Comparison of ENCODE assay signal across 17 cellular contexts in the genomic region with DNA sequence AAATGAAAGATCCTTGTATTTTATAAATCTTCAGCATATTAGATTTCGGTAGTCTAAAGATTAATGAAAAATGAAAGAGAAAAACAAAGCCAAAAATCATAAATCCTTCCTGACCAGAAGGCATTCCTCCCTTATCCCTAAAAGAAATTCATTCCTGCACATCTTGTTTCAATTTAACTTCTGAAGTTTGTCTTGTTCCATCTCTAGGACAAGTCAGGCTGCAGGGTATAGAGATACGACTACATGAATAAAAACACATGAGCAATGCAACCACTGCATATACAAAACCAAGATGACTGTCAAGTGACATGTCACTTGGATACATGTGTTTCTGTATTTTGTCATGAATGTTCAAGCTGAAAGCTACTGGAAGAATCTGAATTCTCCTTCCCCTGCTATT.
A peak's percentile ranks its signal among the peaks of the same experiment; 100 is the strongest.
DNase-seq lines count a peak whose midpoint lies in the region; ATAC-seq and TF ChIP-seq lines count a peak whose summit lies in the region.
"Had no signal": no experiment of that assay in that cellular context is flagged by ENCODE, and none has a peak within 500 bp of the region (broad histone marks: within the 10 kb centered on the region; RNA-seq: fewer than 3 reads in every experiment).

No MANE protein-coding gene starts in this region.

- no peak overlapping the region for H2BK120ac ChIP-seq in neuronal stem cell (ENCODE audit: low read depth, low read length)

- H3K27ac ChIP-seq in smooth muscle cell (ENCODE audit: low read depth): peak overlapping the region; percentile 53
- no peak overlapping the region for H3K27ac ChIP-seq in neuronal stem cell (replicated peaks; ENCODE audit: low read length)
- no peak overlapping the region for H3K27ac ChIP-seq in upper lobe of right lung
- H3K27ac ChIP-seq: A549, GM23248 had no signal

- DNase-seq in natural killer cell (no peak), RPMI7951 (ENCODE audit: low read depth) (peak; percentile 30), fibroblast of mammary gland (ENCODE audit: low read depth) (peak; percentile 23), smooth muscle cell (lab: John Stamatoyannopoulos, UW; ENCODE audit: unreplicated experiment) (no peak), neuronal stem cell (ENCODE audit: low spot score) (no peak), upper lobe of right lung (no peak)
- DNase-seq in natural killer cell treated with Interleukin-12 subunit alpha and Interleukin-12 subunit beta and Interleukin-15 and Interleukin-18, amount 100 ng/mL, for 72 hours (ENCODE audit: low spot score): no peak
- DNase-seq: C1 segment of cervical spinal cord; CD8-positive, alpha-beta memory T cell; GM23248; HCEC 1CT; NCI-H1105 treated with DMSO at 0.1 percent for 48 hours; NCI-H1694; RPMI8226; SHP77 treated with DMSO at 0.1 percent for 48 hours had no signal

- no peak overlapping the region for H4K8ac ChIP-seq in neuronal stem cell (ENCODE audit: low read depth, low read length)

- H3K9me3 ChIP-seq in smooth muscle cell (replicated peaks; ENCODE audit: low read depth): no peaks in the 10 kb centered on the region
- no peaks in the 10 kb centered on the region for H3K9me3 ChIP-seq in neuronal stem cell (replicated peaks in 1 of 2; ENCODE audit: control insufficient read depth in 2 of 2, insufficient read depth in 1 of 2, low read depth in 1 of 2, low read length in 2 of 2)
- no peaks in the 10 kb centered on the region for H3K9me3 ChIP-seq in upper lobe of right lung
- H3K9me3 ChIP-seq: A549 had no signal

- no peak overlapping the region for H2AK5ac ChIP-seq in neuronal stem cell (ENCODE audit: low read depth, low read length)

- H3K36me3 ChIP-seq in smooth muscle cell (ENCODE audit: low read depth): no peaks in the 10 kb centered on the region
- no peaks in the 10 kb centered on the region for H3K36me3 ChIP-seq in neuronal stem cell (replicated peaks in 1 of 2; ENCODE audit: control insufficient read depth in 2 of 2, insufficient read depth in 2 of 2, low read length in 2 of 2)
- no peaks in the 10 kb centered on the region for H3K36me3 ChIP-seq in upper lobe of right lung

- H3K27ac Mint-ChIP-seq in natural killer cell: peak overlapping the region; percentile 64 to 78
- H3K27ac Mint-ChIP-seq in natural killer cell treated with Interleukin-12 subunit alpha and Interleukin-12 subunit beta and Interleukin-15 and Interleukin-18, amount 100 ng/mL, for 72 hours: no peak overlapping the region
- H3K27ac Mint-ChIP-seq: CD8-positive, alpha-beta memory T cell had no signal

- no peak for TF ChIP-seq POLR2A in GM18505 (IDR thresholded peaks at IDR 0.05; ENCODE audit: borderline replicate concordance, extremely low read depth, insufficient read depth, insufficient read length)

- peaks cover 8% of the 10 kb centered on the region for H3K4me1 ChIP-seq in smooth muscle cell (ENCODE audit: low read depth)
- no peaks in the 10 kb centered on the region for H3K4me1 ChIP-seq in neuronal stem cell (ENCODE audit: control insufficient read depth in 2 of 2, insufficient read depth in 1 of 2, low read depth in 1 of 2, low read length in 2 of 2)
- H3K4me1 ChIP-seq in upper lobe of right lung: no peaks in the 10 kb centered on the region
- H3K4me1 ChIP-seq: A549 had no signal

- peaks cover 63 to 77% of the 10 kb centered on the region in 2 donors for H3K4me1 Mint-ChIP-seq in natural killer cell
- H3K4me1 Mint-ChIP-seq in natural killer cell treated with Interleukin-12 subunit alpha and Interleukin-12 subunit beta and Interleukin-15 and Interleukin-18, amount 100 ng/mL, for 72 hours (ENCODE audit: low read depth in 2 of 2): peaks cover 18 to 38% of the 10 kb centered on the region in 2 donors

- H3K4me2 ChIP-seq in smooth muscle cell (peak overlapping the region; percentile 65), neuronal stem cell (ENCODE audit: insufficient read depth, low read length, poor library complexity, severe bottlenecking) (no peak overlapping the region)
- H3K4me2 ChIP-seq: A549 had no signal

- no peak for TF ChIP-seq CTCF in natural killer cell (IDR thresholded peaks at IDR 0.05)
- no peak for TF ChIP-seq CTCF in fibroblast of mammary gland (conservative IDR thresholded peaks at IDR 0.05; ENCODE audit: control insufficient read depth, insufficient read depth, low read depth, low read length)
- TF ChIP-seq CTCF in smooth muscle cell (IDR thresholded peaks at IDR 0.05; ENCODE audit: borderline replicate concordance, insufficient read depth, poor library complexity, severe bottlenecking): no peak
- no peak for TF ChIP-seq CTCF in upper lobe of right lung (IDR thresholded peaks at IDR 0.05)

- H3K18ac ChIP-seq in neuronal stem cell (ENCODE audit: low read length): no peak overlapping the region

- no peaks in the 10 kb centered on the region for H4K20me1 ChIP-seq in smooth muscle cell (ENCODE audit: low read depth)

- H3K9me3 Mint-ChIP-seq in natural killer cell: no peaks in the 10 kb centered on the region
- no peaks in the 10 kb centered on the region for H3K9me3 Mint-ChIP-seq in natural killer cell treated with Interleukin-12 subunit alpha and Interleukin-12 subunit beta and Interleukin-15 and Interleukin-18, amount 100 ng/mL, for 72 hours
- H3K9me3 Mint-ChIP-seq: CD8-positive, alpha-beta memory T cell had no signal

- H2BK12ac ChIP-seq in neuronal stem cell (ENCODE audit: low read length): no peak overlapping the region

- H3K9ac ChIP-seq in smooth muscle cell (ENCODE audit: low read depth): no peak overlapping the region
- H3K9ac ChIP-seq in neuronal stem cell (ENCODE audit: low read depth, low read length, poor library complexity): no peak overlapping the region
- H3K9ac ChIP-seq: GM23248 had no signal

- no peak overlapping the region for H2BK5ac ChIP-seq in neuronal stem cell (ENCODE audit: low read length)

- WGBS in smooth muscle cell (ENCODE audit: low lambda C conversion rate): 32% methylated on average over 2 of the region's 2 CpGs
- WGBS in neuronal stem cell (ENCODE audit: extremely low coverage in 2 of 2, insufficient read length in 2 of 2, insufficient replicate concordance in 1 of 2), 2 donors: no CpG with 5 or more reads among the region's 2 CpGs

- no peak overlapping the region for H3K4me3 ChIP-seq in fibroblast of mammary gland (ENCODE audit: control insufficient read depth, low read depth, low read length)
- no peak overlapping the region for H3K4me3 ChIP-seq in smooth muscle cell
- H3K4me3 ChIP-seq in neuronal stem cell (ENCODE audit: low read length in 2 of 2): no peak overlapping the region
- no peak overlapping the region for H3K4me3 ChIP-seq in upper lobe of right lung
- H3K4me3 ChIP-seq: A549, GM23248 had no signal

- H3K36me3 Mint-ChIP-seq in natural killer cell: no peaks in the 10 kb centered on the region
- H3K36me3 Mint-ChIP-seq in natural killer cell treated with Interleukin-12 subunit alpha and Interleukin-12 subunit beta and Interleukin-15 and Interleukin-18, amount 100 ng/mL, for 72 hours: no peaks in the 10 kb centered on the region

- H3K27me3 ChIP-seq in smooth muscle cell (ENCODE audit: low read depth): no peaks in the 10 kb centered on the region
- peaks cover 0 to 19% (median 0%) of the 10 kb centered on the region in 3 experiments for H3K27me3 ChIP-seq in neuronal stem cell (ENCODE audit: control insufficient read depth in 3 of 3, insufficient read depth in 3 of 3, low read depth in 1 of 3, low read length in 3 of 3)
- H3K27me3 ChIP-seq in upper lobe of right lung: no peaks in the 10 kb centered on the region

- H3K79me1 ChIP-seq in neuronal stem cell (ENCODE audit: low read depth, low read length): no peaks in the 10 kb centered on the region

- no peak for ATAC-seq in natural killer cell
- ATAC-seq in natural killer cell treated with Interleukin-12 subunit alpha and Interleukin-12 subunit beta and Interleukin-15 and Interleukin-18, amount 100 ng/mL, for 72 hours: no peak
- ATAC-seq in GM18505 (IDR thresholded peaks at IDR 0.05; ENCODE audit: unreplicated experiment): no peak
- ATAC-seq in upper lobe of right lung: no peak
- ATAC-seq: A549 had no signal

- no peak overlapping the region for H4K91ac ChIP-seq in neuronal stem cell (ENCODE audit: low read depth, low read length, poor library complexity)

- H3K27me3 Mint-ChIP-seq in natural killer cell (ENCODE audit: low read depth in 2 of 2): no peaks in the 10 kb centered on the region
- H3K27me3 Mint-ChIP-seq in natural killer cell treated with Interleukin-12 subunit alpha and Interleukin-12 subunit beta and Interleukin-15 and Interleukin-18, amount 100 ng/mL, for 72 hours: no peaks in the 10 kb centered on the region
- H3K27me3 Mint-ChIP-seq: CD8-positive, alpha-beta memory T cell had no signal

- no peak overlapping the region for H3K23ac ChIP-seq in neuronal stem cell (ENCODE audit: low read depth, low read length, poor library complexity)

- no peak overlapping the region for H3K14ac ChIP-seq in neuronal stem cell (ENCODE audit: low read length)

- H3K79me2 ChIP-seq in smooth muscle cell (ENCODE audit: low read depth): peaks cover 19% of the 10 kb centered on the region

- no peak overlapping the region for H3K4ac ChIP-seq in neuronal stem cell (ENCODE audit: low read length)

- intact Hi-C loops in natural killer cell (cut with micrococcal nuclease): no loop called here
- intact Hi-C loops in upper lobe of right lung (cut with DNase I): no loop called here

- no peak overlapping the region for H3K4me3 Mint-ChIP-seq in natural killer cell
- H3K4me3 Mint-ChIP-seq in natural killer cell treated with Interleukin-12 subunit alpha and Interleukin-12 subunit beta and Interleukin-15 and Interleukin-18, amount 100 ng/mL, for 72 hours: no peak overlapping the region
- H3K4me3 Mint-ChIP-seq: CD8-positive, alpha-beta memory T cell had no signal

- H2BK15ac ChIP-seq in neuronal stem cell (ENCODE audit: low read length): no peak overlapping the region

- H3F3A ChIP-seq in smooth muscle cell (ENCODE audit: low read depth): peaks cover 9% of the 10 kb centered on the region

- no peak overlapping the region for H2AFZ ChIP-seq in smooth muscle cell (ENCODE audit: low read depth)
- no peak overlapping the region for H2AFZ ChIP-seq in neuronal stem cell (ENCODE audit: low read length)
- H2AFZ ChIP-seq: GM23248 had no signal

Comparison
In these comparisons a context has a peak if more than half of its experiments do, and no peak if none do; other contexts are left out.
1. H3K27ac Mint-ChIP-seq: peak in natural killer cell (2 of 2); none in natural killer cell treated with Interleukin-12 subunit alpha and Interleukin-12 subunit beta and Interleukin-15 and Interleukin-18, amount 100 ng/mL, for 72 hours (0 of 2).
2. DNase-seq: peak in RPMI7951 (single experiment) and fibroblast of mammary gland (single experiment); none in natural killer cell (single experiment), natural killer cell treated with Interleukin-12 subunit alpha and Interleukin-12 subunit beta and Interleukin-15 and Interleukin-18, amount 100 ng/mL, for 72 hours (single experiment), smooth muscle cell (single experiment), neuronal stem cell (single experiment) and upper lobe of right lung (single experiment).